ENCODE assay signal across 8 cellular contexts in the genomic region with DNA sequence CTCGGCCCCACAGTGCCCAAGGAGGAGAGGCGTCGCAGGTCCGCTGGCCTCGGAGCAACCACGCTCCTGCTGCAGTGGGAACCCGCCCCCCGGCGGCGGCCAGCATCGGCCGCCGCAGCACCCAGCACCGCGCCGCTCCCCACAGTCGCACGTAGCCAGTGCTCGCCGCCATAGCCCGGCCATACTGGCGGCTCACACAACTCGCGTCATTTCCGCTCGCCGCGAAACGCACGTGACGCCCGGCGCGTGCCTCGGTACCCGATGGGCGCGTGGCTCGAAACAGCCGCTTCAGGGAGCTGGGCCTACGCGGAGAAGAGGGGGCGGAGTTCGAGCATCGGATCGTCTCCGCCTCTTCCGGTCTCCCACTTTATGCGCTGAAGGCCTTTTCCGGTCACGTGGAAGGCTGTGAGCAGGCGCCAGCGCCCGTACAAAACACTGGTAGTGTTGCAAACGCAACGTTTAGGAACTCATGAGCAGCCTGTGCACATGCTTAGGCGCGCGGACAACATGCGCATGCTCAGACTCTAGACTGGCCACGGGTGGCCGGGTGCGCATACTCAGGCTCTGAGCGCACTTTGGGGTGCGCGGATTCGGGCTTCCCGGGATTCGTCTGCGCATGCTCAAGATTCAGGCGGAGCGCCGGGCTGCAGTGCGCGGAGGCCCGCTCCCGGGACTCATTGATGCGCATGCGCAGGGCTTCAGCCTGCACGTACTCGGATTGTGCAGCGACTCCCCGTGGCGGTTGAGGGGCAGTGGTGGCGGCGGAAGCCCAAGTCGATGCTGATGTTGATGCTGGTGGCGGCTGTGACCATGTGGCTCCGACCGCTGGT. TPM values are rescaled to one million over a fixed set of nuclear protein-coding genes. Genes with fewer than 3 reads are reported as not detected.
DNase-seq lines count a peak whose midpoint lies in the region; ATAC-seq and TF ChIP-seq lines count a peak whose summit lies in the region.

A gene with protein sequence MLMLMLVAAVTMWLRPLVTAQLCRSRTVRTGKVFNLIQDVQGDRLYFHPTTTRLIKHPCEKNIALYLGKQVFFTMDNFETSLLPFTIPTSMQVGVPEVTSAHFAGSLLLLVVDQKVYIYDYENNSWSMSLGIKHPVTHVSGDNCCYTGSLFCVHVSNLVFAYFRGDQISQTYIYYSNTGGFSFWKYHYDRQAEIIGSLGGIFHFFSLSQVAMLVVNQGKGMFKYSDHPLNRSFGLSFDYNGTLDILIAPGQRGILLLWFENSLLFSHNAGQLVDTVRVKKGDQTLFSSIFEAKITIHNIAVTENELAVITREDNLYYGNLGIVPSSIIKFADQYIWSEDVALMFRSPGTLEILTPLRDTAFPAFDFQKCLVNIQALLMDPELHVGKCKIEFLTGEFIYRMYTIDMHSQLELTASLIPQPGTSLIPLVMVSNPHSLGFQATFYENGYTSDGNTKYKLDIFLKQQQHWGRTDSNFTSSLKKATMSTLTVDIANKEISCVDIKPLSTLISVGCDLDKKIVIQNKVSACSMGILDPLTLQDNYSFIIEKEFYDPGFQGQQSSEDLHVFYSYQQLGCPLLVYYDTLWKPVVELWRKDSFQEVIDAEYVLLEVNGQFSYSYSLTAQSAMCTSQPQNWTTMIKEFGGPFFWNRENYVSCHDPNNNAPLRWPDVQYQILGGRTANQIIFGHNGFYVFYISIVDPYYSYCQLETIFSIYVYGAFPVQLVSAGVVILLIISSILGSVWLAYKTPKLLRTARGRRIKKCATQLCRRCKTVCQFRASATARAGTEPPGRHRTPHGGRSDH (plus strand): TSS at position 677 of the 830 bp plus-strand sequence. CDS start 101 bp downstream, at position 778.
A gene with protein sequence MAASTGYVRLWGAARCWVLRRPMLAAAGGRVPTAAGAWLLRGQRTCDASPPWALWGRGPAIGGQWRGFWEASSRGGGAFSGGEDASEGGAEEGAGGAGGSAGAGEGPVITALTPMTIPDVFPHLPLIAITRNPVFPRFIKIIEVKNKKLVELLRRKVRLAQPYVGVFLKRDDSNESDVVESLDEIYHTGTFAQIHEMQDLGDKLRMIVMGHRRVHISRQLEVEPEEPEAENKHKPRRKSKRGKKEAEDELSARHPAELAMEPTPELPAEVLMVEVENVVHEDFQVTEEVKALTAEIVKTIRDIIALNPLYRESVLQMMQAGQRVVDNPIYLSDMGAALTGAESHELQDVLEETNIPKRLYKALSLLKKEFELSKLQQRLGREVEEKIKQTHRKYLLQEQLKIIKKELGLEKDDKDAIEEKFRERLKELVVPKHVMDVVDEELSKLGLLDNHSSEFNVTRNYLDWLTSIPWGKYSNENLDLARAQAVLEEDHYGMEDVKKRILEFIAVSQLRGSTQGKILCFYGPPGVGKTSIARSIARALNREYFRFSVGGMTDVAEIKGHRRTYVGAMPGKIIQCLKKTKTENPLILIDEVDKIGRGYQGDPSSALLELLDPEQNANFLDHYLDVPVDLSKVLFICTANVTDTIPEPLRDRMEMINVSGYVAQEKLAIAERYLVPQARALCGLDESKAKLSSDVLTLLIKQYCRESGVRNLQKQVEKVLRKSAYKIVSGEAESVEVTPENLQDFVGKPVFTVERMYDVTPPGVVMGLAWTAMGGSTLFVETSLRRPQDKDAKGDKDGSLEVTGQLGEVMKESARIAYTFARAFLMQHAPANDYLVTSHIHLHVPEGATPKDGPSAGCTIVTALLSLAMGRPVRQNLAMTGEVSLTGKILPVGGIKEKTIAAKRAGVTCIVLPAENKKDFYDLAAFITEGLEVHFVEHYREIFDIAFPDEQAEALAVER (minus strand): TSS at position 186 of the 830 bp plus-strand sequence. CDS start 14 bp downstream, at position 172.

- intact Hi-C loops in ascending aorta (cut with DNase I): loop anchor here (1.0 to 2.0 kb wide), 4 partner anchors 30 to 98 kb away; a partner anchor contains a TSS
- intact Hi-C loops in right cardiac atrium (cut with DNase I): no loop called here
- intact Hi-C loops in vagina (cut with DNase I): no loop called here

- H3K4me3 ChIP-seq in ascending aorta: peak within 1 kb of the TSS; percentile 68 to 99
- peak within 1 kb of the TSS; percentile 75 for H3K4me3 ChIP-seq in right cardiac atrium (ENCODE audit: low read length)
- peak within 1 kb of the TSS; percentile 75 to 94 for H3K4me3 ChIP-seq in vagina

- DNase-seq in NCI-H1694 treated with DMSO at 0.1 percent for 48 hours (lab: John Stamatoyannopoulos, UW): peak; percentile 95
- peak; percentile 94 to 99 (median 98) for DNase-seq in T-helper 2 cell
- peak; percentile 89 to 99 for DNase-seq in ascending aorta (ENCODE audit: low spot score in 2 of 2)
- peak; percentile 99 for DNase-seq in right cardiac atrium
- DNase-seq in pulmonary artery endothelial cell (ENCODE audit: low read depth, low spot score): peak; percentile 93
- DNase-seq in vagina (ENCODE audit: extremely low spot score in 2 of 2): peak; percentile 99

- WGBS in right cardiac atrium: under 1% methylated on average over 90 of the region's 90 CpGs

- peak in 1 of 2 donors; percentile 2 for TF ChIP-seq POLR2A in vagina (IDR thresholded peaks at IDR 0.05)

- peak within 1 kb of the TSS; percentile 91 to 98 for H3K27ac ChIP-seq in ascending aorta
- H3K27ac ChIP-seq in right cardiac atrium (ENCODE audit: low read length): peak within 1 kb of the TSS; percentile 93
- H3K27ac ChIP-seq in vagina: peak within 1 kb of the TSS; percentile 93

- H3K4me1 ChIP-seq in ascending aorta (peaks cover 5 to 13% of the 10 kb centered on the region in 2 donors), right cardiac atrium (ENCODE audit: control insufficient read depth, insufficient read depth, low read length) (peaks cover 7% of the 10 kb centered on the region), vagina (peaks cover 31% of the 10 kb centered on the region)

- no peaks in the 10 kb centered on the region for H3K27me3 ChIP-seq in ascending aorta
- H3K27me3 ChIP-seq in right cardiac atrium (ENCODE audit: control insufficient read depth, insufficient read depth): no peaks in the 10 kb centered on the region
- no peaks in the 10 kb centered on the region for H3K27me3 ChIP-seq in vagina

- TF ChIP-seq CTCF in ascending aorta (IDR thresholded peaks at IDR 0.05): peak; percentile 90 to 94 (median 93)
- peak; percentile 88 to 96 (median 88) for TF ChIP-seq CTCF in vagina (IDR thresholded peaks at IDR 0.05)

- H3K9me3 ChIP-seq in ascending aorta (no peaks in the 10 kb centered on the region), right cardiac atrium (ENCODE audit: control insufficient read depth, low read length) (no peaks in the 10 kb centered on the region), vagina (no peaks in the 10 kb centered on the region)

- peak; percentile 89 for ATAC-seq in GM18498 (IDR thresholded peaks at IDR 0.05; ENCODE audit: unreplicated experiment)
- ATAC-seq in HG02938 (IDR thresholded peaks at IDR 0.05; ENCODE audit: unreplicated experiment): peak; percentile 88
- ATAC-seq in right cardiac atrium: peak; percentile 97 to 99

- H3K36me3 ChIP-seq in ascending aorta (peaks cover 0 to 4% of the 10 kb centered on the region in 2 donors), vagina (no peaks in the 10 kb centered on the region)

RNA-seq across cellular contexts. Expression of the first gene that starts in this region (rescaled TPM):
- total RNA-seq in ascending aorta: not detected
- not detected for total RNA-seq in right cardiac atrium
- not detected for polyA plus RNA-seq in right cardiac atrium
- total RNA-seq in pulmonary artery endothelial cell: not detected in 2 replicates
- not detected for total RNA-seq in vagina

RNA-seq across cellular contexts. Expression of the second gene that starts in this region (rescaled TPM):
- 60.0 TPM for total RNA-seq in ascending aorta
- 10 to 100 TPM; 55.4 to 66.2 (median 59.3) TPM for total RNA-seq in right cardiac atrium
- 60.3 TPM for polyA plus RNA-seq in right cardiac atrium
- total RNA-seq in pulmonary artery endothelial cell: 91.4 and 116 TPM in 2 replicates
- 53.3 TPM for total RNA-seq in vagina

Comparison
In these comparisons a context has a peak if more than half of its experiments do, and no peak if none do; other contexts are left out.
1. Peak in every context shown above with its lines: DNase-seq, ATAC-seq, H3K4me3 ChIP-seq and H3K27ac ChIP-seq.